ENCODE assay signal across 8 cellular contexts in genomic region chr12:120684523-120684932, GRCh38. TPM values are rescaled to one million over a fixed set of nuclear protein-coding genes. Genes with fewer than 3 reads are reported as not detected.
A peak's percentile ranks its signal among the peaks of the same experiment; 100 is the strongest.
DNase-seq lines count a peak whose midpoint lies in the region; ATAC-seq and TF ChIP-seq lines count a peak whose summit lies in the region.

No MANE protein-coding gene starts in this region.

- peak overlapping the region; percentile 82 for H2AFZ ChIP-seq in OCI-LY7 (ENCODE audit: low read length)

- TF ChIP-seq CTCF in AG09309 (IDR thresholded peaks at IDR 0.05; ENCODE audit: control insufficient read depth, insufficient read depth, low read depth, low read length, missing control alignments) (no peak), OCI-LY7 (conservative IDR thresholded peaks at IDR 0.05; ENCODE audit: low read length) (no peak), fibroblast of mammary gland (conservative IDR thresholded peaks at IDR 0.05; ENCODE audit: control insufficient read depth, insufficient read depth, low read depth, low read length) (no peak)

- BruUV-seq in OCI-LY7 (replicated peaks; lab: Mats Ljungman, UMichigan) = no TSS peak

- intact Hi-C loops in OCI-LY7 (cut with micrococcal nuclease; ENCODE audit: unreplicated experiment) = no loop called here

- DNase-seq in AG09309 (ENCODE audit: low read depth) = peak; percentile 18
- DNase-seq in OCI-LY7 (ENCODE audit: low spot score) = no peak
- peak; percentile 80 for DNase-seq in fibroblast of mammary gland (ENCODE audit: low read depth)
- no peak for DNase-seq in GOT3 (lab: John Stamatoyannopoulos, UW)
- DNase-seq in NCI-H2227 treated with DMSO at 0.1 percent for 48 hours (lab: John Stamatoyannopoulos, UW) = no peak
- no peak for DNase-seq in stimulated activated naive CD4-positive, alpha-beta T cell treated with Interleukin-2 at 50 U/mL for 16 hours (lab: John Stamatoyannopoulos, UW)

- CTCF ChIA-PET in OCI-LY7 (lab: Charles Lee; ENCODE audit: unreplicated experiment) = interaction anchor here (0.9 kb wide), 2 partner anchors 15 to 18 kb away, joined by 3 read pairs; no protein-coding TSS in a partner anchor

- no peak overlapping the region for H3K4me3 ChIP-seq in AG09309 (ENCODE audit: control insufficient read depth, low read depth, low read length)
- H3K4me3 ChIP-seq in OCI-LY7 (ENCODE audit: low read depth, low read length, poor library complexity, severe bottlenecking) = peak overlapping the region; percentile 12
- no peak overlapping the region for H3K4me3 ChIP-seq in fibroblast of mammary gland (ENCODE audit: control insufficient read depth, low read depth, low read length)

- peak overlapping the region; percentile 94 for H3K27ac ChIP-seq in OCI-LY7 (ENCODE audit: low read depth, low read length, poor library complexity, severe bottlenecking)

- peaks cover 25% of the 10 kb centered on the region for H3K79me2 ChIP-seq in OCI-LY7 (ENCODE audit: insufficient read depth, low read depth, low read length)

- H3K36me3 ChIP-seq in OCI-LY7 (ENCODE audit: insufficient read depth, low read length) = no peaks in the 10 kb centered on the region; the same call in 1 of the 2 replicates

- POLR2A ChIA-PET in OCI-LY7 (lab: Charles Lee) = interaction anchor here (1.3 to 1.4 kb wide), 2 partner anchors 9 to 11 kb away, joined by 3 to 8 read pairs; no protein-coding TSS in a partner anchor

- H3K4me1 ChIP-seq in OCI-LY7 (ENCODE audit: insufficient read depth, low read length, poor library complexity, severe bottlenecking) = peaks cover 58% of the 10 kb centered on the region

- ATAC-seq in GM18861 (IDR thresholded peaks at IDR 0.05; ENCODE audit: unreplicated experiment) (peak; percentile 0), GM18868 (IDR thresholded peaks at IDR 0.05; ENCODE audit: unreplicated experiment) (no peak)

- no peaks in the 10 kb centered on the region for H3K9me2 ChIP-seq in OCI-LY7 (ENCODE audit: insufficient read depth, low read length)

- H3K4me2 ChIP-seq in OCI-LY7 (ENCODE audit: low read length) = peak overlapping the region; percentile 64

- H3K9me3 ChIP-seq in OCI-LY7 (ENCODE audit: low read length) = no peaks in the 10 kb centered on the region; the same call in 1 of the 2 replicates

- peaks cover 16% of the 10 kb centered on the region for H4K20me1 ChIP-seq in OCI-LY7 (ENCODE audit: insufficient read depth, low read length)

RNA-seq across cellular contexts. Expression of gene MLEC, which starts 2.4 kb away (rescaled TPM):
- total RNA-seq in OCI-LY7 (2014; rRNA removed; shearing (Covaris generic)) = 69.7 and 74.1 TPM in 2 replicates
- total RNA-seq in OCI-LY7 (2022) = 82.4 and 101 TPM in 2 replicates

RNA-seq across cellular contexts. Expression of gene UNC119B, which starts 25.7 kb away (rescaled TPM):
- 16.5 and 17.2 TPM in 2 replicates for total RNA-seq in OCI-LY7 (2014; rRNA removed; shearing (Covaris generic))
- total RNA-seq in OCI-LY7 (2022) = 24.6 and 27.4 TPM in 2 replicates

RNA-seq across cellular contexts. Expression of gene ACADS, which starts 41.1 kb away (rescaled TPM):
- 7.7 and 8.8 TPM in 2 replicates for total RNA-seq in OCI-LY7 (2014; rRNA removed; shearing (Covaris generic))
- total RNA-seq in OCI-LY7 (2022) = 11.2 and 14.5 TPM in 2 replicates

RNA-seq across cellular contexts. Expression of gene CABP1, which starts 44.1 kb away (rescaled TPM):
- total RNA-seq in OCI-LY7 (2014; rRNA removed; shearing (Covaris generic)) = 0.18 and 0.79 TPM in 2 replicates
- 2.4 and 3.8 TPM in 2 replicates for total RNA-seq in OCI-LY7 (2022)

Comparison
In these comparisons a context has a peak if more than half of its experiments do, and no peak if none do; other contexts are left out.
1. DNase-seq: peak in AG09309 (single experiment) and fibroblast of mammary gland (single experiment); none in OCI-LY7 (single experiment), GOT3 (single experiment), NCI-H2227 treated with DMSO at 0.1 percent for 48 hours (single experiment) and stimulated activated naive CD4-positive, alpha-beta T cell treated with Interleukin-2 at 50 U/mL for 16 hours (single experiment).